Comparison of ENCODE assay signal across 7 cellular contexts in the genomic region with DNA sequence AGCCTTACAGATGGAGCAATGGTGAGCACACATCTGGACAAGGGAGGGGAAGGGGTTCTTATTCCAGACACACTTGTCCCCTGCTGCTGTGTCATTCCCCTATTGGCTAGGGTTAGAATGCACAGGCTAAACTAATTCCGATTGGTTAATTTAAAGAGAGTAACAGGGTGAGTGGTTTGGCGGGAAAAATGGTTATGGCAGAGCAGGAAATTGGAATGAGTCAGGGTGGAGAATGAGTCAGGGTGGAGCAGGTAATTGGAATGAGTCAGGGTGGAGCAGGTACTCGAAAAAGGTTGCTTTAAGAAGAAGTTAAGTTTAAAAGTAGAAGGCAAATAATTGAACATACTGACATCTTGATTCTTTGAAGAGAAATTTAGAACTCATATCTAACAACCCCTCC.
DNase-seq lines count a peak whose midpoint lies in the region; ATAC-seq and TF ChIP-seq lines count a peak whose summit lies in the region.
"Not testable (repeated sequence)": the region's sequence is repeated elsewhere in the genome, so short reads cannot be mapped to it uniquely, and the experiment has no call there.

No MANE protein-coding gene starts in this region.

- not testable (repeated sequence) for TF ChIP-seq CTCF in HCT116 (IDR thresholded peaks at IDR 0.05 in 2 of 3, conservative IDR thresholded peaks at IDR 0.05 in 1 of 3; ENCODE audit: borderline replicate concordance in 1 of 3, insufficient read depth in 1 of 3, low read depth in 2 of 3, low read length in 2 of 3)

- H3K79me2 ChIP-seq in HCT116 (ENCODE audit: insufficient read depth, low read length) = not testable (repeated sequence)

- peaks cover 21% of the 10 kb centered on the region for H3K4me1 Mint-ChIP-seq in T-helper 17 cell
- H3K4me1 Mint-ChIP-seq in activated CD4-positive, alpha-beta memory T cell treated with anti-CD3 and anti-CD28 coated beads, Interleukin-2, amount 10 ng/mL, durations not matched to agents 7 days and 5 days = peaks cover 53% of the 10 kb centered on the region
- H3K4me1 Mint-ChIP-seq in activated T-helper 17 cell treated with anti-CD3 and anti-CD28 coated beads, Interleukin-2, amount 50 U/mL, for 72 hours = peaks cover 28% of the 10 kb centered on the region
- H3K4me1 Mint-ChIP-seq in activated naive CD8-positive, alpha-beta T cell treated with anti-CD3 and anti-CD28 coated beads, Interleukin-2, amount 10 ng/mL, durations not matched to agents 7 days and 5 days = peaks cover 30% of the 10 kb centered on the region

- not testable (repeated sequence) for H3K27me3 ChIP-seq in HCT116 (ENCODE audit: insufficient read depth, low read length)

- not testable (repeated sequence) for H2AFZ ChIP-seq in HCT116 (ENCODE audit: low read depth, low read length, poor library complexity, severe bottlenecking)

- TF ChIP-seq RAD21 in HCT116 (IDR thresholded peaks at IDR 0.05; ENCODE audit: low read depth) = not testable (repeated sequence)

- not testable (repeated sequence) for H3K9me2 ChIP-seq in HCT116 (ENCODE audit: insufficient read depth)

- CTCF ChIA-PET in HCT116 (lab: Charles Lee); activated CD4-positive, alpha-beta memory T cell treated with anti-CD3 and anti-CD28 coated beads, Interleukin-2, amount 10 ng/mL, durations not matched to agents 7 days and 5 days (lab: Charles Lee): not testable (repeated sequence)

- H3K9me3 Mint-ChIP-seq in activated CD4-positive, alpha-beta memory T cell treated with anti-CD3 and anti-CD28 coated beads, Interleukin-2, amount 10 ng/mL, durations not matched to agents 7 days and 5 days = peaks cover 22% of the 10 kb centered on the region
- H3K9me3 Mint-ChIP-seq in activated T-helper 17 cell treated with anti-CD3 and anti-CD28 coated beads, Interleukin-2, amount 50 U/mL, for 72 hours; activated naive CD8-positive, alpha-beta T cell treated with anti-CD3 and anti-CD28 coated beads, Interleukin-2, amount 10 ng/mL, durations not matched to agents 7 days and 5 days: not testable (repeated sequence)

- not testable (repeated sequence) for BruUV-seq in HCT116 (replicated peaks; lab: Mats Ljungman, UMichigan)

- not testable (repeated sequence) for TF ChIP-seq POLR2A in HCT116 (IDR thresholded peaks at IDR 0.05; ENCODE audit: borderline replicate concordance, extremely low read depth, insufficient read depth, insufficient read length)

- not testable (repeated sequence) for DNase-seq in HCT116 (ENCODE audit: low read depth, low spot score); T-helper 17 cell; activated CD4-positive, alpha-beta memory T cell treated with anti-CD3 and anti-CD28 coated beads, Interleukin-2, amount 10 ng/mL, durations not matched to agents 7 days and 5 days; activated naive CD8-positive, alpha-beta T cell treated with anti-CD3 and anti-CD28 coated beads, Interleukin-2, amount 10 ng/mL, durations not matched to agents 7 days and 5 days; epithelial cell of prostate (ENCODE audit: low read depth, low spot score)
- peak; percentile 10 for DNase-seq in stimulated activated CD4-positive, alpha-beta T cell treated with anti-CD3 and anti-CD28 coated beads, Interleukin-1b, Interleukin-23, amount 100 ng/mL, for 48 hours

- H3K9ac ChIP-seq in HCT116 (ENCODE audit: low read length) = not testable (repeated sequence)

- intact Hi-C loops in HCT116 (cut with micrococcal nuclease) = not testable (repeated sequence)

- not testable (repeated sequence) for H3K4me3 Mint-ChIP-seq in T-helper 17 cell; activated CD4-positive, alpha-beta memory T cell treated with anti-CD3 and anti-CD28 coated beads, Interleukin-2, amount 10 ng/mL, durations not matched to agents 7 days and 5 days
- peak overlapping the region; percentile 72 for H3K4me3 Mint-ChIP-seq in activated T-helper 17 cell treated with anti-CD3 and anti-CD28 coated beads, Interleukin-2, amount 50 U/mL, for 72 hours
- H3K4me3 Mint-ChIP-seq in activated naive CD8-positive, alpha-beta T cell treated with anti-CD3 and anti-CD28 coated beads, Interleukin-2, amount 10 ng/mL, durations not matched to agents 7 days and 5 days = peak overlapping the region; percentile 28

- H3K27ac ChIP-seq in HCT116 (ENCODE audit: low read depth, low read length) = not testable (repeated sequence)
- H3K27ac ChIP-seq in epithelial cell of prostate = peak overlapping the region; percentile 95

- H3K4me2 ChIP-seq in HCT116 (ENCODE audit: low read length) = not testable (repeated sequence)

- peaks cover 3 to 49% of the 10 kb centered on the region in 2 experiments; a peak in 3 of 4 replicates for H3K4me1 ChIP-seq in HCT116 (ENCODE audit: control insufficient read depth in 1 of 2, insufficient read depth in 2 of 2, low read length in 2 of 2)

- H3K27ac Mint-ChIP-seq in T-helper 17 cell = peak overlapping the region; percentile 56
- peak overlapping the region; percentile 90 for H3K27ac Mint-ChIP-seq in activated CD4-positive, alpha-beta memory T cell treated with anti-CD3 and anti-CD28 coated beads, Interleukin-2, amount 10 ng/mL, durations not matched to agents 7 days and 5 days
- peak overlapping the region; percentile 75 for H3K27ac Mint-ChIP-seq in activated T-helper 17 cell treated with anti-CD3 and anti-CD28 coated beads, Interleukin-2, amount 50 U/mL, for 72 hours
- H3K27ac Mint-ChIP-seq in activated naive CD8-positive, alpha-beta T cell treated with anti-CD3 and anti-CD28 coated beads, Interleukin-2, amount 10 ng/mL, durations not matched to agents 7 days and 5 days = peak overlapping the region; percentile 75

- H3K36me3 Mint-ChIP-seq in T-helper 17 cell (ENCODE audit: low read depth); activated T-helper 17 cell treated with anti-CD3 and anti-CD28 coated beads, Interleukin-2, amount 50 U/mL, for 72 hours (ENCODE audit: low read depth): not testable (repeated sequence)
- H3K36me3 Mint-ChIP-seq in activated CD4-positive, alpha-beta memory T cell treated with anti-CD3 and anti-CD28 coated beads, Interleukin-2, amount 10 ng/mL, durations not matched to agents 7 days and 5 days (ENCODE audit: low read depth) = peaks cover 40% of the 10 kb centered on the region
- H3K36me3 Mint-ChIP-seq in activated naive CD8-positive, alpha-beta T cell treated with anti-CD3 and anti-CD28 coated beads, Interleukin-2, amount 10 ng/mL, durations not matched to agents 7 days and 5 days = peaks cover 38% of the 10 kb centered on the region

- not testable (repeated sequence) for H4K20me1 ChIP-seq in HCT116 (ENCODE audit: insufficient read depth)

- POLR2A ChIA-PET in HCT116 (lab: Charles Lee); activated CD4-positive, alpha-beta memory T cell treated with anti-CD3 and anti-CD28 coated beads, Interleukin-2, amount 10 ng/mL, durations not matched to agents 7 days and 5 days (lab: Charles Lee); activated naive CD8-positive, alpha-beta T cell treated with anti-CD3 and anti-CD28 coated beads, Interleukin-2, amount 10 ng/mL, durations not matched to agents 7 days and 5 days (lab: Charles Lee): not testable (repeated sequence)

- not testable (repeated sequence) for H3K9me3 ChIP-seq in HCT116 (ENCODE audit: control insufficient read depth in 1 of 2, insufficient read depth in 1 of 2, low read depth in 1 of 2, low read length in 2 of 2); T-helper 17 cell (ENCODE audit: control insufficient read depth, low read length, poor library complexity, severe bottlenecking)

- H3K36me3 ChIP-seq in HCT116 (ENCODE audit: control insufficient read depth in 1 of 2, insufficient read depth in 2 of 2, low read length in 2 of 2) = not testable (repeated sequence)

- not testable (repeated sequence) for H3K4me3 ChIP-seq in HCT116 (replicated peaks in 1 of 2; ENCODE audit: low read depth in 1 of 2, low read length in 2 of 2)

- not testable (repeated sequence) for ATAC-seq in HCT116; T-helper 17 cell; activated T-helper 17 cell treated with anti-CD3 and anti-CD28 coated beads, Interleukin-2, amount 50 U/mL, for 72 hours (replicated peaks); activated naive CD8-positive, alpha-beta T cell treated with anti-CD3 and anti-CD28 coated beads, Interleukin-2, amount 10 ng/mL, durations not matched to agents 7 days and 5 days (ENCODE audit: low read depth)

- not testable (repeated sequence) for H3K27me3 Mint-ChIP-seq in T-helper 17 cell; activated CD4-positive, alpha-beta memory T cell treated with anti-CD3 and anti-CD28 coated beads, Interleukin-2, amount 10 ng/mL, durations not matched to agents 7 days and 5 days; activated T-helper 17 cell treated with anti-CD3 and anti-CD28 coated beads, Interleukin-2, amount 50 U/mL, for 72 hours; activated naive CD8-positive, alpha-beta T cell treated with anti-CD3 and anti-CD28 coated beads, Interleukin-2, amount 10 ng/mL, durations not matched to agents 7 days and 5 days

- RAD21 ChIA-PET in HCT116 (lab: Charles Lee; ENCODE audit: low non-redundant PET in 1 of 2, low total read pairs in 2 of 2, uncharacterized antibody in 2 of 2, unreplicated experiment in 2 of 2) = not testable (repeated sequence)

TF ChIP-seq in HCT116, 20 proteins besides CTCF, POLR2A, EP300 and RAD21:
- TF ChIP-seq JUND (IDR thresholded peaks at IDR 0.05) = peak; percentile 22; the same call in 1 of the 2 replicates
- TF ChIP-seq CBX3 (IDR thresholded peaks at IDR 0.05; ENCODE audit: low read depth) = peak; percentile 17; the same call in 1 of the 2 replicates
- peak; percentile 25; the same call in 1 of the 2 replicates for TF ChIP-seq FOSL1 (IDR thresholded peaks at IDR 0.05; ENCODE audit: low read depth)
